ENCODE assay signal across 20 cellular contexts in genomic region chr1:150385537-150386445, GRCh38. TPM values are rescaled to one million over a fixed set of nuclear protein-coding genes. Genes with fewer than 3 reads are reported as not detected.
DNase-seq lines count a peak whose midpoint lies in the region; ATAC-seq and TF ChIP-seq lines count a peak whose summit lies in the region.
"Had no signal": no experiment of that assay in that cellular context is flagged by ENCODE, and none has a peak within 500 bp of the region (broad histone marks: within the 10 kb centered on the region; RNA-seq: fewer than 3 reads in every experiment).

No MANE protein-coding gene starts in this region.

- WGBS in prostate gland, result 91% methylated on average over 10 of the region's 10 CpGs

- no peak for TF ChIP-seq POLR2A in prostate gland (IDR thresholded peaks at IDR 0.05)

- no peaks in the 10 kb centered on the region for H3K27me3 Mint-ChIP-seq in naive B cell
- H3K27me3 Mint-ChIP-seq in type B pancreatic cell, result no peaks in the 10 kb centered on the region

- no peak for DNase-seq in cardiac muscle cell (ENCODE audit: low read depth in 1 of 2, low spot score in 1 of 2)
- DNase-seq in right atrium auricular region (ENCODE audit: low spot score), result no peak
- no peak for DNase-seq in Panc1 (ENCODE audit: low read depth, low spot score)
- DNase-seq in naive B cell, result no peak
- DNase-seq in type B pancreatic cell (ENCODE audit: extremely low spot score, unreplicated experiment), result no peak
- DNase-seq in cortex of kidney (lab: John Stamatoyannopoulos, UW), result no peak
- DNase-seq in prostate gland (ENCODE audit: low spot score), result no peak
- DNase-seq: DMS79 treated with DMSO at 0.1 percent for 48 hours, endodermal cell, Kasumi-1, NCI-H1048, NCI-H2029 treated with DMSO at 0.1 percent for 48 hours, NCI-H345, ovary, PC-9, stomach, transverse colon had no signal

- in situ Hi-C loops in Panc1 (cut with HindIII; ENCODE audit: low pct_unique_long_range_greater_than_20kb, low sequenced_read_pairs), result no loop called here

- H3K36me3 ChIP-seq in cardiac muscle cell (no peaks in the 10 kb centered on the region), right atrium auricular region (no peaks in the 10 kb centered on the region), Panc1 (ENCODE audit: control insufficient read depth, insufficient read depth, low read length) (no peaks in the 10 kb centered on the region), prostate gland (no peaks in the 10 kb centered on the region)
- H3K36me3 ChIP-seq: ovary, SJSA1, stomach, transverse colon had no signal

- H3K4me3 Mint-ChIP-seq in naive B cell (peak overlapping the region in 1 of 8 donors; percentile 24), type B pancreatic cell (no peak overlapping the region)
- H3K4me3 Mint-ChIP-seq: endodermal cell had no signal

- no peaks in the 10 kb centered on the region for H3K27me3 ChIP-seq in cardiac muscle cell
- no peaks in the 10 kb centered on the region for H3K27me3 ChIP-seq in right atrium auricular region
- H3K27me3 ChIP-seq in Panc1 (ENCODE audit: control insufficient read depth, insufficient read depth, low read length), result no peaks in the 10 kb centered on the region
- no peaks in the 10 kb centered on the region for H3K27me3 ChIP-seq in prostate gland (replicated peaks; ENCODE audit: insufficient read depth)
- H3K27me3 ChIP-seq: ovary, SJSA1, stomach, transverse colon had no signal

- POLR2A ChIA-PET in Panc1 (lab: Charles Lee), result interaction anchor here (0.7 kb wide), 1 partner anchor 125 kb away, joined by 3 read pairs; no protein-coding TSS in a partner anchor

- H3K27ac ChIP-seq in cardiac muscle cell (peak overlapping the region; percentile 69), right atrium auricular region (no peak overlapping the region), Panc1 (ENCODE audit: low read length) (no peak overlapping the region), prostate gland (no peak overlapping the region)
- H3K27ac ChIP-seq: ovary, PC-9, SJSA1, stomach, transverse colon had no signal

- H3K36me3 Mint-ChIP-seq in naive B cell (no peaks in the 10 kb centered on the region), type B pancreatic cell (peaks cover 4% of the 10 kb centered on the region)

- H3K9me3 ChIP-seq in cardiac muscle cell (ENCODE audit: low read depth) (no peaks in the 10 kb centered on the region), right atrium auricular region (no peaks in the 10 kb centered on the region), Panc1 (ENCODE audit: control insufficient read depth, insufficient read depth, low read depth, low read length) (no peaks in the 10 kb centered on the region), prostate gland (no peaks in the 10 kb centered on the region)
- H3K9me3 ChIP-seq: ovary, SJSA1, stomach, transverse colon had no signal

- CTCF ChIA-PET in Panc1 (lab: Charles Lee), result no interaction called here

- BruUV-seq in Panc1 (replicated peaks; lab: Mats Ljungman, UMichigan), result TSS peak; percentile 18

- H3K4me1 Mint-ChIP-seq in naive B cell (peaks cover 35 to 61% (median 48%) of the 10 kb centered on the region in 3 donors), type B pancreatic cell (ENCODE audit: unreplicated experiment) (peaks cover 17% of the 10 kb centered on the region)

- H3K4me3 ChIP-seq in cardiac muscle cell, result no peak overlapping the region
- no peak overlapping the region for H3K4me3 ChIP-seq in right atrium auricular region
- no peak overlapping the region for H3K4me3 ChIP-seq in Panc1 (ENCODE audit: low read depth in 2 of 2, low read length in 2 of 2)
- no peak overlapping the region for H3K4me3 ChIP-seq in prostate gland
- H3K4me3 ChIP-seq: lung, ovary, PC-9, SJSA1, stomach, transverse colon had no signal

- H3K4me1 ChIP-seq in cardiac muscle cell (ENCODE audit: low read depth) (peaks cover 22% of the 10 kb centered on the region), right atrium auricular region (peaks cover 0 to 36% of the 10 kb centered on the region in 2 donors), Panc1 (ENCODE audit: control insufficient read depth, insufficient read depth, low read length) (peaks cover 20% of the 10 kb centered on the region), prostate gland (replicated peaks) (no peaks in the 10 kb centered on the region)
- H3K4me1 ChIP-seq: SJSA1 had no signal

- H3K9me3 Mint-ChIP-seq in naive B cell (no peaks in the 10 kb centered on the region), type B pancreatic cell (no peaks in the 10 kb centered on the region)
- H3K9me3 Mint-ChIP-seq: endodermal cell had no signal

- intact Hi-C loops in Panc1 (cut with micrococcal nuclease; ENCODE audit: unreplicated experiment), result no loop called here
- intact Hi-C loops in prostate gland (cut with DNase I), result no loop called here

- peak overlapping the region in 4 of 6 donors; percentile 2 to 44 (median 16) for H3K27ac Mint-ChIP-seq in naive B cell
- H3K27ac Mint-ChIP-seq in type B pancreatic cell, result peak overlapping the region; percentile 55
- H3K27ac Mint-ChIP-seq: endodermal cell had no signal

- TF ChIP-seq CTCF in cardiac muscle cell (IDR thresholded peaks at IDR 0.05; ENCODE audit: low read depth, low read length), result no peak
- TF ChIP-seq CTCF in right atrium auricular region (IDR thresholded peaks at IDR 0.05), result no peak
- no peak for TF ChIP-seq CTCF in Panc1 (IDR thresholded peaks at IDR 0.05)
- TF ChIP-seq CTCF in type B pancreatic cell (conservative IDR thresholded peaks at IDR 0.05), result no peak
- no peak for TF ChIP-seq CTCF in prostate gland (IDR thresholded peaks at IDR 0.05)

- ATAC-seq in Panc1 (no peak), naive B cell (ENCODE audit: low read depth in 2 of 2) (no peak), HG02623 (IDR thresholded peaks at IDR 0.05; ENCODE audit: unreplicated experiment) (no peak)

RNA-seq across cellular contexts. Expression of gene RPRD2, which starts 21.8 kb away (rescaled TPM):
- 17.3 and 24.1 TPM in 2 replicates for total RNA-seq in cardiac muscle cell
- polyA plus RNA-seq in cardiac muscle cell, result 34.8 and 36.1 TPM in 2 replicates
- 10 to 100 TPM; 18.5 to 24.0 TPM for total RNA-seq in right atrium auricular region
- 28.3 TPM for total RNA-seq in Panc1 (2021; ENCODE audit: unreplicated experiment)
- 15.4 TPM for polyA plus RNA-seq in Panc1 (2012; ENCODE audit: insufficient read length)
- polyA plus RNA-seq in naive B cell (ENCODE audit: low read depth in 6 of 6), result 10 to 100 TPM in 5 of 6 donors, 1 to 10 TPM in 1; 2.6 to 49.9 (median 28.6) TPM
- total RNA-seq in type B pancreatic cell (ENCODE audit: low replicate concordance), result 30.9 and 37.8 TPM in 2 replicates
- 10 to 100 TPM; 20.6 to 31.4 TPM for total RNA-seq in prostate gland
